Comparison of ENCODE assay signal across 22 cellular contexts in the genomic region with DNA sequence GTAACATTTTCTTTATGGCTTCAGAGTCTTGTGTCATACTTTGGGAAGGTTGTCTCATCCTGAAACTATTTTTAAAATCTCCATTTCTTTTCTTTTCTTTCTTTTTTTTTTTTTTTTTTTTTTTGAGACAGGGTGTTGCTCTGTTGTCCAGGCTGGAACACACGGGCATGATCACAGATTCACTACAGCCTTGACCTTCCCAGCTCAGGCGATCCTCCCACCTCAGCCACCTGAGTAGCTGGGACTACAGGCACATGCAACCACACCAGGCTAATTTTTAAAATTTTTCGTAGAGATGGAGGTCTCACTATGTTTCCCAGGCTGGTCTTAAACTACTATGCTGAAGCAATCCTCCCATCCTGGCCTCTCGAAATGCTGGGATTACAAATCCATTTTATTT. TPM values are rescaled to one million over a fixed set of nuclear protein-coding genes. Genes with fewer than 3 reads are reported as not detected.
DNase-seq lines count a peak whose midpoint lies in the region; ATAC-seq and TF ChIP-seq lines count a peak whose summit lies in the region.
"Had no signal": no experiment of that assay in that cellular context is flagged by ENCODE, and none has a peak within 500 bp of the region (broad histone marks: within the 10 kb centered on the region; RNA-seq: fewer than 3 reads in every experiment).

No MANE protein-coding gene starts in this region.

- no peak overlapping the region for H3K9ac ChIP-seq in adipocyte (ENCODE audit: low read length)

- no peak overlapping the region for H3K4me2 ChIP-seq in osteoblast (ENCODE audit: insufficient read depth, low read length)
- H3K4me2 ChIP-seq: PC-9 had no signal

- H3K36me3 ChIP-seq in adipocyte (ENCODE audit: control insufficient read depth, insufficient read depth, low read length, severe bottlenecking): no peaks in the 10 kb centered on the region
- no peaks in the 10 kb centered on the region for H3K36me3 ChIP-seq in osteoblast (ENCODE audit: insufficient read depth, low read length)
- H3K36me3 ChIP-seq: SJCRH30 had no signal

- peaks cover 35% of the 10 kb centered on the region for H3K4me1 ChIP-seq in adipocyte (ENCODE audit: control insufficient read depth, insufficient read depth, low read length)
- peaks cover 26% of the 10 kb centered on the region for H3K4me1 ChIP-seq in osteoblast (ENCODE audit: insufficient read depth, low read length)
- H3K4me1 ChIP-seq: Caco-2, SJCRH30 had no signal

- H3K27me3 Mint-ChIP-seq in activated T-cell treated with anti-CD3 and anti-CD28 coated beads, Interleukin-2, amount 50 U/mL, for 72 hours (ENCODE audit: low read depth): no peaks in the 10 kb centered on the region
- peaks cover 2% of the 10 kb centered on the region for H3K27me3 Mint-ChIP-seq in glutamatergic neuron (ENCODE audit: unreplicated experiment)
- no peaks in the 10 kb centered on the region for H3K27me3 Mint-ChIP-seq in type B pancreatic cell
- H3K27me3 Mint-ChIP-seq: B cell had no signal

- H3K9me3 ChIP-seq in adipocyte (ENCODE audit: control insufficient read depth, low read length) (no peaks in the 10 kb centered on the region), osteoblast (ENCODE audit: low read depth, low read length) (no peaks in the 10 kb centered on the region)
- H3K9me3 ChIP-seq: Caco-2, SJCRH30 had no signal

- no peaks in the 10 kb centered on the region for H3K27me3 ChIP-seq in adipocyte (replicated peaks; ENCODE audit: control insufficient read depth, insufficient read depth, low read length)
- H3K27me3 ChIP-seq in osteoblast (ENCODE audit: insufficient read depth, low read length): no peaks in the 10 kb centered on the region
- H3K27me3 ChIP-seq: SJCRH30 had no signal

- peak in 1 of 2 donors; percentile 40 for ATAC-seq in activated T-cell treated with anti-CD3 and anti-CD28 coated beads, Interleukin-2, amount 50 U/mL, for 72 hours (replicated peaks in 1 of 2)
- no peak for ATAC-seq in HG03565 (IDR thresholded peaks at IDR 0.05; ENCODE audit: unreplicated experiment)
- ATAC-seq: CD8-positive, alpha-beta T cell; Right ventricle myocardium inferior had no signal

- H3K27ac ChIP-seq in osteoblast (ENCODE audit: low read depth, low read length): no peak overlapping the region
- H3K27ac ChIP-seq: 22Rv1, C4-2B, PC-9, SJCRH30 had no signal

- H4K20me1 ChIP-seq in osteoblast (ENCODE audit: insufficient read depth, low read length): no peaks in the 10 kb centered on the region

- H3K79me2 ChIP-seq in osteoblast (ENCODE audit: insufficient read depth, low read length): no peaks in the 10 kb centered on the region

- H3K9me3 Mint-ChIP-seq in activated T-cell treated with anti-CD3 and anti-CD28 coated beads, Interleukin-2, amount 50 U/mL, for 72 hours: no peaks in the 10 kb centered on the region
- H3K9me3 Mint-ChIP-seq in glutamatergic neuron (ENCODE audit: unreplicated experiment): no peaks in the 10 kb centered on the region
- H3K9me3 Mint-ChIP-seq in type B pancreatic cell: no peaks in the 10 kb centered on the region
- H3K9me3 Mint-ChIP-seq: CD8-positive, alpha-beta T cell had no signal

- peaks cover 22% of the 10 kb centered on the region for H3K4me1 Mint-ChIP-seq in activated T-cell treated with anti-CD3 and anti-CD28 coated beads, Interleukin-2, amount 50 U/mL, for 72 hours (ENCODE audit: low read depth)
- H3K4me1 Mint-ChIP-seq in glutamatergic neuron (ENCODE audit: low read depth, unreplicated experiment): peaks cover 23% of the 10 kb centered on the region
- peaks cover 20% of the 10 kb centered on the region for H3K4me1 Mint-ChIP-seq in type B pancreatic cell (ENCODE audit: unreplicated experiment)
- H3K4me1 Mint-ChIP-seq: B cell had no signal

- TF ChIP-seq CTCF in glutamatergic neuron (IDR thresholded peaks at IDR 0.05; ENCODE audit: partially characterized antibody, unreplicated experiment) (no peak), type B pancreatic cell (conservative IDR thresholded peaks at IDR 0.05) (no peak), osteoblast (IDR thresholded peaks at IDR 0.05; ENCODE audit: extremely low read depth, low read depth, low read length) (no peak)

- no peaks in the 10 kb centered on the region for H3K36me3 Mint-ChIP-seq in activated T-cell treated with anti-CD3 and anti-CD28 coated beads, Interleukin-2, amount 50 U/mL, for 72 hours (ENCODE audit: insufficient read depth in 2 of 2)
- H3K36me3 Mint-ChIP-seq in glutamatergic neuron (ENCODE audit: unreplicated experiment) (no peaks in the 10 kb centered on the region), type B pancreatic cell (no peaks in the 10 kb centered on the region)

- H3K27ac Mint-ChIP-seq in activated T-cell treated with anti-CD3 and anti-CD28 coated beads, Interleukin-2, amount 50 U/mL, for 72 hours: peak overlapping the region; percentile 19
- peak overlapping the region; percentile 70 for H3K27ac Mint-ChIP-seq in glutamatergic neuron (ENCODE audit: unreplicated experiment)
- H3K27ac Mint-ChIP-seq in type B pancreatic cell: peak overlapping the region; percentile 79
- H3K27ac Mint-ChIP-seq: B cell; CD8-positive, alpha-beta T cell had no signal

- DNase-seq in activated T-cell treated with anti-CD3 and anti-CD28 coated beads, Interleukin-2, amount 50 U/mL, for 72 hours: no peak
- no peak for DNase-seq in activated T-cell treated with anti-CD3 and anti-CD28 coated beads, Interleukin-2, amount 50 U/mL, for 48 hours
- peak; percentile 48 for DNase-seq in adipocyte (ENCODE audit: low read depth)
- no peak for DNase-seq in glutamatergic neuron
- no peak for DNase-seq in type B pancreatic cell (ENCODE audit: extremely low spot score, unreplicated experiment)
- DNase-seq in osteoblast (ENCODE audit: insufficient read length, low spot score, missing footprints): no peak
- no peak for DNase-seq in GOT3 (lab: John Stamatoyannopoulos, UW)
- DNase-seq: Caco-2; CD8-positive, alpha-beta T cell; DMS79; HCEC 1CT; KG1; MM.1S; NCI-H2029 treated with DMSO at 0.1 percent for 48 hours; NCI-H526 treated with DMSO at 0.1 percent for 48 hours; PC-9; SJCRH30 had no signal

- H3K4me3 Mint-ChIP-seq in activated T-cell treated with anti-CD3 and anti-CD28 coated beads, Interleukin-2, amount 50 U/mL, for 72 hours: no peak overlapping the region
- H3K4me3 Mint-ChIP-seq in glutamatergic neuron (ENCODE audit: unreplicated experiment): no peak overlapping the region
- no peak overlapping the region for H3K4me3 Mint-ChIP-seq in type B pancreatic cell
- H3K4me3 Mint-ChIP-seq: B cell; CD8-positive, alpha-beta T cell had no signal

- no peak overlapping the region for H2AFZ ChIP-seq in osteoblast (ENCODE audit: low read length)
- H2AFZ ChIP-seq: PC-9 had no signal

- H3K4me3 ChIP-seq in adipocyte (ENCODE audit: low read length) (no peak overlapping the region), osteoblast (ENCODE audit: insufficient read depth, low read length) (no peak overlapping the region)
- H3K4me3 ChIP-seq: PC-9, SJCRH30 had no signal

RNA-seq across cellular contexts. Expression of a gene that starts 24.9 kb away (rescaled TPM):
- total RNA-seq in activated T-cell treated with anti-CD3 and anti-CD28 coated beads, Interleukin-2, amount 50 U/mL, for 72 hours: 10 to 100 TPM; 16.0 to 17.1 TPM
- total RNA-seq in glutamatergic neuron (ENCODE audit: unreplicated experiment): 17.8 TPM
- total RNA-seq in type B pancreatic cell (ENCODE audit: low replicate concordance): 20.5 and 23.6 TPM in 2 replicates
- total RNA-seq in osteoblast: 19.9 and 25.9 TPM in 2 replicates

RNA-seq across cellular contexts. Expression of a gene that starts 25.0 kb away (rescaled TPM):
- total RNA-seq in activated T-cell treated with anti-CD3 and anti-CD28 coated beads, Interleukin-2, amount 50 U/mL, for 72 hours: 10 to 100 TPM; 33.2 to 36.8 TPM
- total RNA-seq in glutamatergic neuron (ENCODE audit: unreplicated experiment) (56.2 TPM), type B pancreatic cell (ENCODE audit: low replicate concordance) (35.9 and 45.4 TPM in 2 replicates), osteoblast (51.0 and 58.3 TPM in 2 replicates)

Comparison
In these comparisons a context has a peak if more than half of its experiments do, and no peak if none do; other contexts are left out.
1. H3K27ac Mint-ChIP-seq: peak in every context shown above with its lines; median percentile 79 in type B pancreatic cell; 70 in glutamatergic neuron; 19 in activated T-cell treated with anti-CD3 and anti-CD28 coated beads, Interleukin-2, amount 50 U/mL, for 72 hours.